In genomic region chr6:10837009-10837691, GRCh38 we compare ENCODE assay signal across 8 cellular contexts. TPM values are rescaled to one million over a fixed set of nuclear protein-coding genes. Genes with fewer than 3 reads are reported as not detected.
DNase-seq lines count a peak whose midpoint lies in the region; ATAC-seq and TF ChIP-seq lines count a peak whose summit lies in the region.

No MANE protein-coding gene starts in this region.

- ATAC-seq in HG03469 (IDR thresholded peaks at IDR 0.05; ENCODE audit: unreplicated experiment), result no peak

- TF ChIP-seq EP300 in SK-N-SH (IDR thresholded peaks at IDR 0.05; ENCODE audit: borderline replicate concordance in 1 of 2, low read depth in 1 of 2, low read length in 1 of 2), result no peak

- DNase-seq in GM03348 (ENCODE audit: low spot score) (peak; percentile 47), SK-N-SH (peak; percentile 58), epithelial cell of esophagus (ENCODE audit: low read depth) (peak; percentile 4), MV-4-11 (lab: John Stamatoyannopoulos, UW) (no peak), amniotic stem cell (lab: John Stamatoyannopoulos, UW) (no peak)

- H3K9ac ChIP-seq in SK-N-SH, result peak overlapping the region; percentile 66
- H3K9ac ChIP-seq in mucosa of stomach (ENCODE audit: low read length), result peak overlapping the region; percentile 65

- no peaks in the 10 kb centered on the region for H3K9me2 ChIP-seq in SK-N-SH

- H3K4me2 ChIP-seq in SK-N-SH, result peak overlapping the region; percentile 97

- H3F3A ChIP-seq in SK-N-SH (replicated peaks; ENCODE audit: insufficient read depth), result no peaks in the 10 kb centered on the region

- H3K9me3 ChIP-seq in SK-N-SH (no peaks in the 10 kb centered on the region), mucosa of stomach (ENCODE audit: control insufficient read depth, low read length) (no peaks in the 10 kb centered on the region)

- H3K27me3 ChIP-seq in SK-N-SH (ENCODE audit: insufficient read depth) (peaks cover 14% of the 10 kb centered on the region; the same call in 1 of the 2 replicates), mucosa of stomach (ENCODE audit: control insufficient read depth, insufficient read depth, low read length) (peaks cover 32% of the 10 kb centered on the region)

- H3K27ac ChIP-seq in 22Rv1, result peak overlapping the region; percentile 57
- peak overlapping the region in 1 of 2 experiments; percentile 11; a peak in 1 of 4 replicates for H3K27ac ChIP-seq in SK-N-SH (ENCODE audit: low read depth in 2 of 2, low read length in 1 of 2)

- peak overlapping the region; percentile 80 for H2AFZ ChIP-seq in SK-N-SH (ENCODE audit: low read depth)

- TF ChIP-seq RAD21 in SK-N-SH (IDR thresholded peaks at IDR 0.05; ENCODE audit: low read length), result no peak

- WGBS in SK-N-SH (ENCODE audit: low lambda C conversion rate), result 6% methylated on average over 21 of the region's 22 CpGs

- no peaks in the 10 kb centered on the region for H3K36me3 ChIP-seq in SK-N-SH (replicated peaks in 1 of 2; ENCODE audit: control insufficient read depth in 1 of 2, insufficient read depth in 2 of 2, low read length in 1 of 2)
- H3K36me3 ChIP-seq in mucosa of stomach (ENCODE audit: control insufficient read depth, insufficient read depth, low read length), result no peaks in the 10 kb centered on the region

- peaks cover 4 to 8% of the 10 kb centered on the region in 2 experiments; a peak in 1 of 4 replicates for H3K4me1 ChIP-seq in SK-N-SH (ENCODE audit: control insufficient read depth in 1 of 2, insufficient read depth in 2 of 2, low read depth in 1 of 2, low read length in 1 of 2)
- peaks cover 15% of the 10 kb centered on the region for H3K4me1 ChIP-seq in mucosa of stomach (ENCODE audit: control insufficient read depth, insufficient read depth, low read length)

- H4K20me1 ChIP-seq in SK-N-SH (ENCODE audit: insufficient read depth), result no peaks in the 10 kb centered on the region

- POLR2A ChIA-PET in SK-N-SH (lab: Yijun Ruan, JAX), result no interaction called here

- H3K79me2 ChIP-seq in SK-N-SH (ENCODE audit: insufficient read depth), result no peaks in the 10 kb centered on the region

- H3K4me3 ChIP-seq in SK-N-SH (ENCODE audit: low read depth in 2 of 2, low read length in 1 of 2) (peak overlapping the region; percentile 76 to 84), epithelial cell of esophagus (ENCODE audit: low read length) (peak overlapping the region; percentile 61), mucosa of stomach (ENCODE audit: low read length) (peak overlapping the region; percentile 63)

- no peak for TF ChIP-seq CTCF in 22Rv1 (IDR thresholded peaks at IDR 0.05)
- TF ChIP-seq CTCF in SK-N-SH (IDR thresholded peaks at IDR 0.05), result no peak
- TF ChIP-seq CTCF in epithelial cell of esophagus (IDR thresholded peaks at IDR 0.05; ENCODE audit: insufficient read depth, low read depth, low read length, missing control alignments), result no peak

- CTCF ChIA-PET in SK-N-SH (lab: Yijun Ruan, JAX), result interaction anchor here (0.8 kb wide), 1 partner anchor 50 kb away, joined by 3 read pairs; the partner anchor contains the start of gene SYCP2L

TF ChIP-seq in SK-N-SH, 30 proteins besides CTCF, POLR2A, EP300 and RAD21:
- TF ChIP-seq RFX5 (IDR thresholded peaks at IDR 0.05; ENCODE audit: low read length), result no peak
- TF ChIP-seq MXI1 (IDR thresholded peaks at IDR 0.05; ENCODE audit: low read depth, low read length), result 0 out of 2 replicates have a peak, but pooled peaks have one; percentile 11
- no peak for TF ChIP-seq FOSL2 (IDR thresholded peaks at IDR 0.05; ENCODE audit: borderline replicate concordance, low read depth)
TF ChIP-seq in SK-N-SH: peak in this region for 1.

RNA-seq across cellular contexts. Expression of gene MAK, which starts 1.2 kb away (rescaled TPM):
- 0.02 TPM in 1 of 2 replicates, not detected in the other for polyA plus RNA-seq in SK-N-SH (2012; rRNA removed)
- polyA plus RNA-seq in SK-N-SH (2012; cell fraction: cytosol; rRNA removed), result 0.01 and 0.03 TPM in 2 replicates
- polyA plus RNA-seq in SK-N-SH (2012; cell fraction: nucleus; rRNA removed), result 0.04 TPM in 1 of 2 replicates, not detected in the other

RNA-seq across cellular contexts. Expression of gene GCM2, which starts 44.7 kb away (rescaled TPM):
- polyA plus RNA-seq in SK-N-SH (2012; rRNA removed), result not detected in 2 replicates
- polyA plus RNA-seq in SK-N-SH (2012; cell fraction: cytosol; rRNA removed), result not detected in 2 replicates
- polyA plus RNA-seq in SK-N-SH (2012; cell fraction: nucleus; rRNA removed), result not detected in 2 replicates

RNA-seq across cellular contexts. Expression of gene SYCP2L, which starts 49.7 kb away (rescaled TPM):
- 0.82 and 1.5 TPM in 2 replicates for polyA plus RNA-seq in SK-N-SH (2012; rRNA removed)
- 0.59 and 0.67 TPM in 2 replicates for polyA plus RNA-seq in SK-N-SH (2012; cell fraction: cytosol; rRNA removed)
- 3.7 and 9.6 TPM in 2 replicates for polyA plus RNA-seq in SK-N-SH (2012; cell fraction: nucleus; rRNA removed)

Comparison
In these comparisons a context has a peak if more than half of its experiments do, and no peak if none do; other contexts are left out.
1. DNase-seq: peak in GM03348 (single experiment), SK-N-SH (single experiment) and epithelial cell of esophagus (single experiment); none in MV-4-11 (single experiment) and amniotic stem cell (single experiment).
2. Peak in every context shown above with its lines, with median percentiles within 50 percentile points of each other: H3K4me3 ChIP-seq.